Comparison of ENCODE assay signal across 1 cellular context in the genomic region with DNA sequence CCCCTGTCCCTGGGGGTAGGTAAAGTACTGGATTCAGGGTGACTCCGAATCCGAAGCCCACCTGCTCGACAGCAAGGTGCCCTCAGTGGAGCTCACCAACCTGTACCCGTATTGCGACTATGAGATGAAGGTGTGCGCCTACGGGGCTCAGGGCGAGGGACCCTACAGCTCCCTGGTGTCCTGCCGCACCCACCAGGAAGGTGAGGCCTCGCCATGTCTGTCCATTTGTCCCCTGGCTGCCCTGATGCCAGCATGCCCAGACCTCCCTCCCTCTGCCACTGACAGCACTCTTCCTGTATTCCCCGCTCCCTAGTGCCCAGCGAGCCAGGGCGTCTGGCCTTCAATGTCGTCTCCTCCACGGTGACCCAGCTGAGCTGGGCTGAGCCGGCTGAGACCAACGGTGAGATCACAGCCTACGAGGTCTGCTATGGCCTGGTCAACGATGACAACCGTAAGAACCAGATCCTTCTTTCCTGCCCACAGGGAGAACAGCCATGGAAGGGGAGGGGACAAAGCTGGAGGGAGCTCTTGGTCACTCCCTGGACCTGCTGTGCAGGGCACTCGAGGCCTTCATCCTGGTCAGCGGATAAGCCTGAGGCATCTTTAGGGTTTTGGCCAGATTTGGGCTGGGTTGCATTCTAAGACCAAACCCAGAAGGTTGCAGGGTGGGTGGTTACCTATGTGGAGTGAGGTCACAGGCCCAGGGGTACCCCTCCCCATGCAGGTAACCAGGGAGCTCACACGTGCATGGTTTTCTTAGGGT.
TF ChIP-seq lines count a peak whose summit lies in the region.

No MANE protein-coding gene starts in this region.

TF ChIP-seq in HepG2, 621 proteins besides CTCF, POLR2A, EP300 and RAD21 (continues in another document):
- TF ChIP-seq ZBTB38 (CRISPR knock-in tag; IDR thresholded peaks at IDR 0.05) (peak; percentile 88; the same call in 1 of the 2 replicates), ZNF12 (CRISPR knock-in tag; IDR thresholded peaks at IDR 0.05) (no peak), CAMTA2 (CRISPR knock-in tag; IDR thresholded peaks at IDR 0.05; ENCODE audit: borderline replicate concordance) (no peak), BHLHE40 (IDR thresholded peaks at IDR 0.05; ENCODE audit: low read length) (0 out of 2 replicates have a peak, but pooled peaks have one; percentile 15), ZNF773 (CRISPR knock-in tag; IDR thresholded peaks at IDR 0.05; ENCODE audit: borderline replicate concordance) (no peak), LCORL (IDR thresholded peaks at IDR 0.05) (no peak), LCORL (CRISPR knock-in tag; IDR thresholded peaks at IDR 0.05) (no peak), GABPA (IDR thresholded peaks at IDR 0.05; ENCODE audit: low read depth, low read length) (no peak), GABPA (CRISPR knock-in tag; IDR thresholded peaks at IDR 0.05; ENCODE audit: low read depth) (no peak), SALL1 (CRISPR knock-in tag; IDR thresholded peaks at IDR 0.05) (peak; percentile 25; the same call in 1 of the 2 replicates), ZFX (CRISPR knock-in tag; IDR thresholded peaks at IDR 0.05; ENCODE audit: low read depth) (peak; percentile 29; the same call in 1 of the 2 replicates), ZNF607 (CRISPR knock-in tag; IDR thresholded peaks at IDR 0.05; ENCODE audit: borderline replicate concordance) (peak; percentile 70; the same call in 1 of the 2 replicates), ATF1 (CRISPR knock-in tag; IDR thresholded peaks at IDR 0.05) (no peak), ZNF24 (IDR thresholded peaks at IDR 0.05) (no peak), NR2F6 (IDR thresholded peaks at IDR 0.05) (0 out of 2 replicates have a peak, but pooled peaks have one; percentile 6), NR2F6 (CRISPR knock-in tag; IDR thresholded peaks at IDR 0.05) (no peak), NR2C2 (CRISPR knock-in tag; IDR thresholded peaks at IDR 0.05; ENCODE audit: borderline replicate concordance) (no peak), ZNF839 (CRISPR knock-in tag; IDR thresholded peaks at IDR 0.05; ENCODE audit: borderline replicate concordance) (peak; percentile 73; the same call in 1 of the 2 replicates), ZNF746 (CRISPR knock-in tag; IDR thresholded peaks at IDR 0.05) (no peak), ZNF7 (CRISPR knock-in tag; IDR thresholded peaks at IDR 0.05) (no peak), PHF5A (CRISPR knock-in tag; IDR thresholded peaks at IDR 0.05; ENCODE audit: low read depth, unreplicated experiment) (no peak), ZNF788 (CRISPR knock-in tag; IDR thresholded peaks at IDR 0.05; ENCODE audit: borderline replicate concordance) (peak; percentile 60; the same call in 1 of the 2 replicates), MAZ (IDR thresholded peaks at IDR 0.05; ENCODE audit: borderline replicate concordance, low read depth, low read length) (no peak), MAZ (CRISPR knock-in tag; IDR thresholded peaks at IDR 0.05; ENCODE audit: low read depth) (0 out of 2 replicates have a peak, but pooled peaks have one; percentile 37), CC2D1A (CRISPR knock-in tag; IDR thresholded peaks at IDR 0.05) (no peak), ZNF333 (CRISPR knock-in tag; IDR thresholded peaks at IDR 0.05; ENCODE audit: borderline replicate concordance) (no peak), PHF21A (CRISPR knock-in tag; IDR thresholded peaks at IDR 0.05) (0 out of 2 replicates have a peak, but pooled peaks have one; percentile 3), MXD4 (CRISPR knock-in tag; IDR thresholded peaks at IDR 0.05) (no peak), ZMYM3 (CRISPR knock-in tag; IDR thresholded peaks at IDR 0.05) (peak; percentile 44; the same call in 1 of the 2 replicates), ZNF510 (CRISPR knock-in tag; IDR thresholded peaks at IDR 0.05; ENCODE audit: low read depth) (0 out of 2 replicates have a peak, but pooled peaks have one; percentile 40), IKZF4 (CRISPR knock-in tag; IDR thresholded peaks at IDR 0.05; ENCODE audit: borderline replicate concordance, low read depth, not compliant biosample characterization) (no peak), RXRA (CRISPR knock-in tag; IDR thresholded peaks at IDR 0.05) (no peak)
- TF ChIP-seq, protein P1, sequence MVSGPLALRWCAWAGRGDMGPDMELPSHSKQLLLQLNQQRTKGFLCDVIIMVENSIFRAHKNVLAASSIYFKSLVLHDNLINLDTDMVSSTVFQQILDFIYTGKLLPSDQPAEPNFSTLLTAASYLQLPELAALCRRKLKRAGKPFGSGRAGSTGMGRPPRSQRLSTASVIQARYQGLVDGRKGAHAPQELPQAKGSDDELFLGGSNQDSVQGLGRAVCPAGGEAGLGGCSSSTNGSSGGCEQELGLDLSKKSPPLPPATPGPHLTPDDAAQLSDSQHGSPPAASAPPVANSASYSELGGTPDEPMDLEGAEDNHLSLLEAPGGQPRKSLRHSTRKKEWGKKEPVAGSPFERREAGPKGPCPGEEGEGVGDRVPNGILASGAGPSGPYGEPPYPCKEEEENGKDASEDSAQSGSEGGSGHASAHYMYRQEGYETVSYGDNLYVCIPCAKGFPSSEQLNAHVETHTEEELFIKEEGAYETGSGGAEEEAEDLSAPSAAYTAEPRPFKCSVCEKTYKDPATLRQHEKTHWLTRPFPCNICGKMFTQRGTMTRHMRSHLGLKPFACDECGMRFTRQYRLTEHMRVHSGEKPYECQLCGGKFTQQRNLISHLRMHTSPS (CRISPR knock-in tag; IDR thresholded peaks at IDR 0.05; ENCODE audit: low read depth): peak; percentile 62; the same call in 1 of the 2 replicates
- TF ChIP-seq, protein P2, sequence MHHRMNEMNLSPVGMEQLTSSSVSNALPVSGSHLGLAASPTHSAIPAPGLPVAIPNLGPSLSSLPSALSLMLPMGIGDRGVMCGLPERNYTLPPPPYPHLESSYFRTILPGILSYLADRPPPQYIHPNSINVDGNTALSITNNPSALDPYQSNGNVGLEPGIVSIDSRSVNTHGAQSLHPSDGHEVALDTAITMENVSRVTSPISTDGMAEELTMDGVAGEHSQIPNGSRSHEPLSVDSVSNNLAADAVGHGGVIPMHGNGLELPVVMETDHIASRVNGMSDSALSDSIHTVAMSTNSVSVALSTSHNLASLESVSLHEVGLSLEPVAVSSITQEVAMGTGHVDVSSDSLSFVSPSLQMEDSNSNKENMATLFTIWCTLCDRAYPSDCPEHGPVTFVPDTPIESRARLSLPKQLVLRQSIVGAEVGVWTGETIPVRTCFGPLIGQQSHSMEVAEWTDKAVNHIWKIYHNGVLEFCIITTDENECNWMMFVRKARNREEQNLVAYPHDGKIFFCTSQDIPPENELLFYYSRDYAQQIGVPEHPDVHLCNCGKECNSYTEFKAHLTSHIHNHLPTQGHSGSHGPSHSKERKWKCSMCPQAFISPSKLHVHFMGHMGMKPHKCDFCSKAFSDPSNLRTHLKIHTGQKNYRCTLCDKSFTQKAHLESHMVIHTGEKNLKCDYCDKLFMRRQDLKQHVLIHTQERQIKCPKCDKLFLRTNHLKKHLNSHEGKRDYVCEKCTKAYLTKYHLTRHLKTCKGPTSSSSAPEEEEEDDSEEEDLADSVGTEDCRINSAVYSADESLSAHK (CRISPR knock-in tag; IDR thresholded peaks at IDR 0.05; ENCODE audit: borderline replicate concordance): no peak
- TF ChIP-seq, protein P3, sequence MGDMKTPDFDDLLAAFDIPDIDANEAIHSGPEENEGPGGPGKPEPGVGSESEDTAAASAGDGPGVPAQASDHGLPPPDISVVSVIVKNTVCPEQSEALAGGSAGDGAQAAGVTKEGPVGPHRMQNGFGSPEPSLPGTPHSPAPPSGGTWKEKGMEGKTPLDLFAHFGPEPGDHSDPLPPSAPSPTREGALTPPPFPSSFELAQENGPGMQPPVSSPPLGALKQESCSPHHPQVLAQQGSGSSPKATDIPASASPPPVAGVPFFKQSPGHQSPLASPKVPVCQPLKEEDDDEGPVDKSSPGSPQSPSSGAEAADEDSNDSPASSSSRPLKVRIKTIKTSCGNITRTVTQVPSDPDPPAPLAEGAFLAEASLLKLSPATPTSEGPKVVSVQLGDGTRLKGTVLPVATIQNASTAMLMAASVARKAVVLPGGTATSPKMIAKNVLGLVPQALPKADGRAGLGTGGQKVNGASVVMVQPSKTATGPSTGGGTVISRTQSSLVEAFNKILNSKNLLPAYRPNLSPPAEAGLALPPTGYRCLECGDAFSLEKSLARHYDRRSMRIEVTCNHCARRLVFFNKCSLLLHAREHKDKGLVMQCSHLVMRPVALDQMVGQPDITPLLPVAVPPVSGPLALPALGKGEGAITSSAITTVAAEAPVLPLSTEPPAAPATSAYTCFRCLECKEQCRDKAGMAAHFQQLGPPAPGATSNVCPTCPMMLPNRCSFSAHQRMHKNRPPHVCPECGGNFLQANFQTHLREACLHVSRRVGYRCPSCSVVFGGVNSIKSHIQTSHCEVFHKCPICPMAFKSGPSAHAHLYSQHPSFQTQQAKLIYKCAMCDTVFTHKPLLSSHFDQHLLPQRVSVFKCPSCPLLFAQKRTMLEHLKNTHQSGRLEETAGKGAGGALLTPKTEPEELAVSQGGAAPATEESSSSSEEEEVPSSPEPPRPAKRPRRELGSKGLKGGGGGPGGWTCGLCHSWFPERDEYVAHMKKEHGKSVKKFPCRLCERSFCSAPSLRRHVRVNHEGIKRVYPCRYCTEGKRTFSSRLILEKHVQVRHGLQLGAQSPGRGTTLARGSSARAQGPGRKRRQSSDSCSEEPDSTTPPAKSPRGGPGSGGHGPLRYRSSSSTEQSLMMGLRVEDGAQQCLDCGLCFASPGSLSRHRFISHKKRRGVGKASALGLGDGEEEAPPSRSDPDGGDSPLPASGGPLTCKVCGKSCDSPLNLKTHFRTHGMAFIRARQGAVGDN (CRISPR knock-in tag; IDR thresholded peaks at IDR 0.05): peak; percentile 58
- TF ChIP-seq, protein P4, sequence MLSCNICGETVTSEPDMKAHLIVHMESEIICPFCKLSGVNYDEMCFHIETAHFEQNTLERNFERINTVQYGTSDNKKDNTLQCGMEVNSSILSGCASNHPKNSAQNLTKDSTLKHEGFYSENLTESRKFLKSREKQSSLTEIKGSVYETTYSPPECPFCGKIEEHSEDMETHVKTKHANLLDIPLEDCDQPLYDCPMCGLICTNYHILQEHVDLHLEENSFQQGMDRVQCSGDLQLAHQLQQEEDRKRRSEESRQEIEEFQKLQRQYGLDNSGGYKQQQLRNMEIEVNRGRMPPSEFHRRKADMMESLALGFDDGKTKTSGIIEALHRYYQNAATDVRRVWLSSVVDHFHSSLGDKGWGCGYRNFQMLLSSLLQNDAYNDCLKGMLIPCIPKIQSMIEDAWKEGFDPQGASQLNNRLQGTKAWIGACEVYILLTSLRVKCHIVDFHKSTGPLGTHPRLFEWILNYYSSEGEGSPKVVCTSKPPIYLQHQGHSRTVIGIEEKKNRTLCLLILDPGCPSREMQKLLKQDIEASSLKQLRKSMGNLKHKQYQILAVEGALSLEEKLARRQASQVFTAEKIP (CRISPR knock-in tag; IDR thresholded peaks at IDR 0.05; ENCODE audit: borderline replicate concordance): 0 out of 2 replicates have a peak, but pooled peaks have one; percentile 40
- TF ChIP-seq, protein P5, sequence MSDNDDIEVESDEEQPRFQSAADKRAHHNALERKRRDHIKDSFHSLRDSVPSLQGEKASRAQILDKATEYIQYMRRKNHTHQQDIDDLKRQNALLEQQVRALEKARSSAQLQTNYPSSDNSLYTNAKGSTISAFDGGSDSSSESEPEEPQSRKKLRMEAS (IDR thresholded peaks at IDR 0.05): 0 out of 2 replicates have a peak, but pooled peaks have one; percentile 9
- TF ChIP-seq, protein P6, sequence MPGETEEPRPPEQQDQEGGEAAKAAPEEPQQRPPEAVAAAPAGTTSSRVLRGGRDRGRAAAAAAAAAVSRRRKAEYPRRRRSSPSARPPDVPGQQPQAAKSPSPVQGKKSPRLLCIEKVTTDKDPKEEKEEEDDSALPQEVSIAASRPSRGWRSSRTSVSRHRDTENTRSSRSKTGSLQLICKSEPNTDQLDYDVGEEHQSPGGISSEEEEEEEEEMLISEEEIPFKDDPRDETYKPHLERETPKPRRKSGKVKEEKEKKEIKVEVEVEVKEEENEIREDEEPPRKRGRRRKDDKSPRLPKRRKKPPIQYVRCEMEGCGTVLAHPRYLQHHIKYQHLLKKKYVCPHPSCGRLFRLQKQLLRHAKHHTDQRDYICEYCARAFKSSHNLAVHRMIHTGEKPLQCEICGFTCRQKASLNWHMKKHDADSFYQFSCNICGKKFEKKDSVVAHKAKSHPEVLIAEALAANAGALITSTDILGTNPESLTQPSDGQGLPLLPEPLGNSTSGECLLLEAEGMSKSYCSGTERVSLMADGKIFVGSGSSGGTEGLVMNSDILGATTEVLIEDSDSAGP (CRISPR knock-in tag; IDR thresholded peaks at IDR 0.05; ENCODE audit: borderline replicate concordance): peak; percentile 14; the same call in 1 of the 2 replicates
- TF ChIP-seq, protein P7, sequence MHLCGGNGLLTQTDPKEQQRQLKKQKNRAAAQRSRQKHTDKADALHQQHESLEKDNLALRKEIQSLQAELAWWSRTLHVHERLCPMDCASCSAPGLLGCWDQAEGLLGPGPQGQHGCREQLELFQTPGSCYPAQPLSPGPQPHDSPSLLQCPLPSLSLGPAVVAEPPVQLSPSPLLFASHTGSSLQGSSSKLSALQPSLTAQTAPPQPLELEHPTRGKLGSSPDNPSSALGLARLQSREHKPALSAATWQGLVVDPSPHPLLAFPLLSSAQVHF (CRISPR knock-in tag; IDR thresholded peaks at IDR 0.05): no peak
- TF ChIP-seq, protein P8, sequence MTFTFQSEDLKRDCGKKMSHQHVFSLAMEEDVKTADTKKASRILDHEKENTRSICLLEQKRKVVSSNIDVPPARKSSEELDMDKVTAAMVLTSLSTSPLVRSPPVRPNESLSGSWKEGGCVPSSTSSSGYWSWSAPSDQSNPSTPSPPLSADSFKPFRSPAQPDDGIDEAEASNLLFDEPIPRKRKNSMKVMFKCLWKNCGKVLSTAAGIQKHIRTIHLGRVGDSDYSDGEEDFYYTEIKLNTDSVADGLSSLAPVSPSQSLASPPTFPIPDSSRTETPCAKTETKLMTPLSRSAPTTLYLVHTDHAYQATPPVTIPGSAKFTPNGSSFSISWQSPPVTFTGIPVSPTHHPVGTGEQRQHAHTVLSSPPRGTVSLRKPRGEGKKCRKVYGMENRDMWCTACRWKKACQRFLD (CRISPR knock-in tag; IDR thresholded peaks at IDR 0.05; ENCODE audit: borderline replicate concordance): no peak
- TF ChIP-seq, protein P9, sequence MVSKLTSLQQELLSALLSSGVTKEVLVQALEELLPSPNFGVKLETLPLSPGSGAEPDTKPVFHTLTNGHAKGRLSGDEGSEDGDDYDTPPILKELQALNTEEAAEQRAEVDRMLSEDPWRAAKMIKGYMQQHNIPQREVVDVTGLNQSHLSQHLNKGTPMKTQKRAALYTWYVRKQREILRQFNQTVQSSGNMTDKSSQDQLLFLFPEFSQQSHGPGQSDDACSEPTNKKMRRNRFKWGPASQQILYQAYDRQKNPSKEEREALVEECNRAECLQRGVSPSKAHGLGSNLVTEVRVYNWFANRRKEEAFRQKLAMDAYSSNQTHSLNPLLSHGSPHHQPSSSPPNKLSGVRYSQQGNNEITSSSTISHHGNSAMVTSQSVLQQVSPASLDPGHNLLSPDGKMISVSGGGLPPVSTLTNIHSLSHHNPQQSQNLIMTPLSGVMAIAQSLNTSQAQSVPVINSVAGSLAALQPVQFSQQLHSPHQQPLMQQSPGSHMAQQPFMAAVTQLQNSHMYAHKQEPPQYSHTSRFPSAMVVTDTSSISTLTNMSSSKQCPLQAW (CRISPR knock-in tag; IDR thresholded peaks at IDR 0.05): peak; percentile 39; the same call in 1 of the 2 replicates
